Comparison of ENCODE assay signal across 9 cellular contexts in genomic region chr17:80025140-80025539, GRCh38. TPM values are rescaled to one million over a fixed set of nuclear protein-coding genes. Genes with fewer than 3 reads are reported as not detected.
DNase-seq lines count a peak whose midpoint lies in the region; ATAC-seq, FAIRE-seq and TF ChIP-seq lines count a peak whose summit lies in the region.
"Had no signal": no experiment of that assay in that cellular context is flagged by ENCODE, and none has a peak within 500 bp of the region (broad histone marks: within the 10 kb centered on the region; RNA-seq: fewer than 3 reads in every experiment).

No MANE protein-coding gene starts in this region.

- intact Hi-C loops in left colon (cut with DNase I, micrococcal nuclease) (no loop called here), ascending aorta (cut with DNase I) (no loop called here)

- FAIRE-seq in GM19239 (lab: Jason Lieb, UNC), result no peak

- peaks cover 14 to 33% of the 10 kb centered on the region in 2 donors for H3K4me1 ChIP-seq in ascending aorta

- H3K9me3 ChIP-seq in ascending aorta, result no peaks in the 10 kb centered on the region

- DNase-seq in COLO668 (lab: John Stamatoyannopoulos, UW; ENCODE audit: unreplicated experiment) (peak; percentile 78), NCI-H1694 (lab: John Stamatoyannopoulos, UW) (peak; percentile 83), SHP77 (lab: John Stamatoyannopoulos, UW) (peak; percentile 75 to 88), left colon (peak in 1 of 2 donors; percentile 49), ascending aorta (ENCODE audit: low spot score in 2 of 2) (no peak), GM19239 (ENCODE audit: insufficient read length, low spot score) (no peak), glomerular visceral epithelial cell (ENCODE audit: extremely low spot score) (no peak)
- DNase-seq in activated CD4-positive, CD25-positive, alpha-beta regulatory T cell (lab: John Stamatoyannopoulos, UW), result no peak
- DNase-seq: left ventricle myocardium superior had no signal

- no peaks in the 10 kb centered on the region for H3K36me3 ChIP-seq in ascending aorta

- no peaks in the 10 kb centered on the region for H3K27me3 ChIP-seq in ascending aorta

- H3K27ac ChIP-seq in ascending aorta, result no peak overlapping the region

- no peak overlapping the region for H3K4me3 ChIP-seq in ascending aorta

- no peak for TF ChIP-seq CTCF in ascending aorta (IDR thresholded peaks at IDR 0.05)

- peak; percentile 64 for ATAC-seq in left colon
- ATAC-seq: left ventricle myocardium superior had no signal

RNA-seq across cellular contexts. Expression of gene TBC1D16, which starts 10.5 kb away (rescaled TPM):
- 10 to 100 TPM; 12.9 to 17.6 TPM for total RNA-seq in left colon
- total RNA-seq in ascending aorta, result 55.6 TPM

RNA-seq across cellular contexts. Expression of gene CCDC40, which starts 11.3 kb away (rescaled TPM):
- total RNA-seq in left colon (1 to 10 TPM; 2.0 to 2.1 TPM), ascending aorta (5.4 TPM)

Comparison
In these comparisons a context has a peak if more than half of its experiments do, and no peak if none do; other contexts are left out.
1. DNase-seq: peak in COLO668 (single experiment), NCI-H1694 (single experiment) and SHP77 (2 of 2); none in ascending aorta (0 of 2), GM19239 (single experiment), glomerular visceral epithelial cell (single experiment) and activated CD4-positive, CD25-positive, alpha-beta regulatory T cell (0 of 4).